In the genomic region with DNA sequence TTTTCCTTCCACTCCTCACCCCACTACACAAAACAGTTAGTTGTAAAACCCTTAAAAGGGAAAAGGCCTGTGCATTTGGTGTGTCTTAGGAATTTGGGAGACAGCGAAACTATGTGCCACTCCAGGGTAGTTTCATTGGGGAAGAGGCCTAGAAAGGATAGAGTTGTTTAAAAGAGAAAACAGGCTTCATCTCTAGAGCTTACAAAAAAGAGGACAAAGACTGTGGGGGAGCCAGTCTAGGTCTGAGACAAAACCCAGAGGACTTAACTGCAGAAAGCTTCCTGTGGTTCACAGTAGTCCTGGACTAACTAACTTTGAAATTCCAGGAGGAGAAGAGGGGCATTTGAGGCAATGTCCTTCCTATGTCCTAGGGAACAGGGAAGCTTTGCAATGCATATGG, we compare ENCODE assay signal across 21 cellular contexts.
DNase-seq lines count a peak whose midpoint lies in the region; ATAC-seq and TF ChIP-seq lines count a peak whose summit lies in the region.
"Had no signal": no experiment of that assay in that cellular context is flagged by ENCODE, and none has a peak within 500 bp of the region (broad histone marks: within the 10 kb centered on the region; RNA-seq: fewer than 3 reads in every experiment).

No MANE protein-coding gene starts in this region.

- H3K4me3 ChIP-seq in GM23338 (no peak overlapping the region), HUES64 (ENCODE audit: low read length) (no peak overlapping the region), ectodermal cell (ENCODE audit: insufficient read depth, low read depth, low read length) (no peak overlapping the region)
- H3K4me3 ChIP-seq: BLaER1, GM12878, GM23248, HAP-1 had no signal

- no peaks in the 10 kb centered on the region for H3K36me3 Mint-ChIP-seq in GM23338 (ENCODE audit: low read depth)
- H3K36me3 Mint-ChIP-seq in nephron progenitor cell (ENCODE audit: low read depth) = no peaks in the 10 kb centered on the region
- no peaks in the 10 kb centered on the region for H3K36me3 Mint-ChIP-seq in stimulated activated effector memory CD8-positive, alpha-beta T cell treated with anti-CD3 and anti-CD28 coated beads, Interleukin-12 subunit alpha, Interleukin-12 subunit beta, amount 100 ng/mL, for 72 hours
- H3K36me3 Mint-ChIP-seq: CD4-positive, CD25-positive, alpha-beta regulatory T cell; CD8-positive, alpha-beta T cell had no signal

- peak; percentile 64 for ATAC-seq in GM23338
- ATAC-seq in stimulated activated effector memory CD8-positive, alpha-beta T cell treated with anti-CD3 and anti-CD28 coated beads, Interleukin-12 subunit alpha, Interleukin-12 subunit beta, amount 100 ng/mL, for 72 hours = no peak
- ATAC-seq: CD8-positive, alpha-beta T cell; GM12878 had no signal

- no peak overlapping the region for H3K9ac ChIP-seq in HUES64 (ENCODE audit: low read depth, low read length)
- H3K9ac ChIP-seq: BLaER1, GM23248 had no signal

- H3K4me1 Mint-ChIP-seq in GM23338 (peaks cover 24% of the 10 kb centered on the region), nephron progenitor cell (peaks cover 8% of the 10 kb centered on the region)
- no peaks in the 10 kb centered on the region for H3K4me1 Mint-ChIP-seq in stimulated activated effector memory CD8-positive, alpha-beta T cell treated with anti-CD3 and anti-CD28 coated beads, Interleukin-12 subunit alpha, Interleukin-12 subunit beta, amount 100 ng/mL, for 72 hours
- H3K4me1 Mint-ChIP-seq: B cell; CD4-positive, CD25-positive, alpha-beta regulatory T cell had no signal

- no peaks in the 10 kb centered on the region for H3K9me2 ChIP-seq in GM23338 (ENCODE audit: insufficient read depth)

- H3K4me2 ChIP-seq in GM23338 = no peak overlapping the region
- H3K4me2 ChIP-seq: BLaER1 had no signal

- H3F3A ChIP-seq in GM23338 (replicated peaks; ENCODE audit: low read depth) = no peaks in the 10 kb centered on the region

- H3K27me3 Mint-ChIP-seq in GM23338 (ENCODE audit: insufficient read depth, low read depth, poor library complexity) = peaks cover 2% of the 10 kb centered on the region
- no peaks in the 10 kb centered on the region for H3K27me3 Mint-ChIP-seq in nephron progenitor cell (ENCODE audit: low read depth, poor library complexity)
- H3K27me3 Mint-ChIP-seq: B cell; CD4-positive, CD25-positive, alpha-beta regulatory T cell had no signal

- H3K79me2 ChIP-seq in GM23338 (replicated peaks; ENCODE audit: insufficient read depth) = no peaks in the 10 kb centered on the region

- H3K4me1 ChIP-seq in GM23338 (ENCODE audit: insufficient read depth) (peaks cover 11% of the 10 kb centered on the region), HUES64 (ENCODE audit: insufficient read depth, low read length) (peaks cover 20% of the 10 kb centered on the region), ectodermal cell (ENCODE audit: control insufficient read depth, insufficient read depth, low read length) (peaks cover 3% of the 10 kb centered on the region)
- H3K4me1 ChIP-seq: BLaER1, Caco-2, HAP-1 had no signal

- DNase-seq in GM23338 (ENCODE audit: low spot score) = peak; percentile 17
- DNase-seq in nephron progenitor cell = no peak
- DNase-seq in stimulated activated effector memory CD8-positive, alpha-beta T cell treated with anti-CD3 and anti-CD28 coated beads, Interleukin-12 subunit alpha, Interleukin-12 subunit beta, amount 100 ng/mL, for 72 hours (ENCODE audit: low spot score in 2 of 2) = no peak
- DNase-seq in NCI-H748 (lab: John Stamatoyannopoulos, UW; ENCODE audit: unreplicated experiment) = no peak
- no peak for DNase-seq in stimulated activated CD4-positive, alpha-beta T cell treated with anti-CD3 and anti-CD28 coated beads, Interleukin-2, amount 100 ng/mL, for 48 hours
- no peak for DNase-seq in SK-N-DZ (ENCODE audit: low spot score)
- DNase-seq: Caco-2; CD4-positive, CD25-positive, alpha-beta regulatory T cell; CD8-positive, alpha-beta T cell; DMS153; DND-41; GM23248; HFFc6 had no signal

- TF ChIP-seq CTCF in GM23338 (conservative IDR thresholded peaks at IDR 0.05; ENCODE audit: low read depth in 2 of 2) (no peak), nephron progenitor cell (IDR thresholded peaks at IDR 0.05) (no peak)

- H4K20me1 ChIP-seq in GM23338 (replicated peaks; ENCODE audit: insufficient read depth) = no peaks in the 10 kb centered on the region
- H4K20me1 ChIP-seq: BLaER1 had no signal

- no peaks in the 10 kb centered on the region for H3K27me3 ChIP-seq in GM23338 (ENCODE audit: insufficient read depth)
- H3K27me3 ChIP-seq in HUES64 (ENCODE audit: insufficient read depth, low read length) = no peaks in the 10 kb centered on the region
- H3K27me3 ChIP-seq in ectodermal cell (ENCODE audit: control insufficient read depth, insufficient read depth, low read length, poor library complexity, severe bottlenecking) = no peaks in the 10 kb centered on the region
- H3K27me3 ChIP-seq: BLaER1 had no signal

- no peak overlapping the region for H2AFZ ChIP-seq in GM23338
- H2AFZ ChIP-seq: GM23248 had no signal

- 91% methylated on average over 1 of the region's 1 CpG for WGBS in HUES64
- 69 to 72% methylated on average over 1 of the region's 1 CpG for WGBS in ectodermal cell, 2 experiments

- H3K4me3 Mint-ChIP-seq in GM23338 (no peak overlapping the region), nephron progenitor cell (no peak overlapping the region)
- H3K4me3 Mint-ChIP-seq in stimulated activated effector memory CD8-positive, alpha-beta T cell treated with anti-CD3 and anti-CD28 coated beads, Interleukin-12 subunit alpha, Interleukin-12 subunit beta, amount 100 ng/mL, for 72 hours = no peak overlapping the region
- H3K4me3 Mint-ChIP-seq: B cell; CD4-positive, CD25-positive, alpha-beta regulatory T cell; CD8-positive, alpha-beta T cell; HFFc6 had no signal

- H3K9me3 ChIP-seq in HUES64 (ENCODE audit: insufficient read depth, low read depth, low read length) (no peaks in the 10 kb centered on the region), ectodermal cell (ENCODE audit: control insufficient read depth, low read length) (no peaks in the 10 kb centered on the region)
- H3K9me3 ChIP-seq: BLaER1, Caco-2, HAP-1 had no signal

- H3K27ac Mint-ChIP-seq in GM23338 (no peak overlapping the region), nephron progenitor cell (peak overlapping the region; percentile 60)
- H3K27ac Mint-ChIP-seq in stimulated activated effector memory CD8-positive, alpha-beta T cell treated with anti-CD3 and anti-CD28 coated beads, Interleukin-12 subunit alpha, Interleukin-12 subunit beta, amount 100 ng/mL, for 72 hours = no peak overlapping the region
- H3K27ac Mint-ChIP-seq: B cell; CD8-positive, alpha-beta T cell; HFFc6 had no signal

- no peak overlapping the region for H3K27ac ChIP-seq in GM23338 (ENCODE audit: low read depth)
- peak overlapping the region; percentile 32 for H3K27ac ChIP-seq in HUES64 (ENCODE audit: low read depth, low read length)
- peak overlapping the region; percentile 56 for H3K27ac ChIP-seq in ectodermal cell (ENCODE audit: insufficient read depth, low read depth, low read length, poor library complexity, severe bottlenecking)
- H3K27ac ChIP-seq: 22Rv1, BLaER1, C4-2B, GM23248 had no signal

- no peaks in the 10 kb centered on the region for H3K36me3 ChIP-seq in GM23338 (ENCODE audit: insufficient read depth)
- no peaks in the 10 kb centered on the region for H3K36me3 ChIP-seq in HUES64 (ENCODE audit: insufficient read depth, low read length)
- H3K36me3 ChIP-seq in ectodermal cell (ENCODE audit: control insufficient read depth, insufficient read depth, low read length) = no peaks in the 10 kb centered on the region
- H3K36me3 ChIP-seq: BLaER1, HAP-1 had no signal

- H3K9me3 Mint-ChIP-seq in GM23338 (no peaks in the 10 kb centered on the region), nephron progenitor cell (no peaks in the 10 kb centered on the region)
- peaks cover 8% of the 10 kb centered on the region for H3K9me3 Mint-ChIP-seq in stimulated activated effector memory CD8-positive, alpha-beta T cell treated with anti-CD3 and anti-CD28 coated beads, Interleukin-12 subunit alpha, Interleukin-12 subunit beta, amount 100 ng/mL, for 72 hours

TF ChIP-seq in GM23338, 12 proteins besides CTCF, POLR2A, EP300 and RAD21 (continues in another document):
- no peak for TF ChIP-seq NANOG (IDR thresholded peaks at IDR 0.05; ENCODE audit: borderline replicate concordance)
- TF ChIP-seq EZH2 (IDR thresholded peaks at IDR 0.05; ENCODE audit: low read depth, unreplicated experiment) = no peak
- no peak for TF ChIP-seq ZNF114 (CRISPR knock-in tag; IDR thresholded peaks at IDR 0.05)
- TF ChIP-seq JUNB (IDR thresholded peaks at IDR 0.05; ENCODE audit: unreplicated experiment) = no peak
- TF ChIP-seq ETS1 (IDR thresholded peaks at IDR 0.05) = no peak
- no peak for TF ChIP-seq POLR2AphosphoS5 (IDR thresholded peaks at IDR 0.05; ENCODE audit: low read depth)
- TF ChIP-seq STAT1 (IDR thresholded peaks at IDR 0.05; ENCODE audit: unreplicated experiment) = no peak
